In genomic region chr20:19944772-19945459, GRCh38 we compare ENCODE assay signal across 8 cellular contexts.
A peak's percentile ranks its signal among the peaks of the same experiment; 100 is the strongest.
DNase-seq lines count a peak whose midpoint lies in the region; ATAC-seq and TF ChIP-seq lines count a peak whose summit lies in the region.

No MANE protein-coding gene starts in this region.

- no TSS peak for BruUV-seq in MCF 10A (replicated peaks; lab: Mats Ljungman, UMichigan)

- H3K27ac ChIP-seq in breast epithelium (peak overlapping the region; percentile 90 to 94), VCaP (peak overlapping the region; percentile 95), tibial nerve (peak overlapping the region in 3 of 4 donors; percentile 35 to 79 (median 78))

- TF ChIP-seq POLR2A in breast epithelium (IDR thresholded peaks at IDR 0.05): no peak
- TF ChIP-seq POLR2A in tibial nerve (IDR thresholded peaks at IDR 0.05): no peak

- H3K36me3 ChIP-seq in breast epithelium (no peaks in the 10 kb centered on the region), tibial nerve (peaks cover 0 to 29% (median 0%) of the 10 kb centered on the region in 3 donors)

- no peaks in the 10 kb centered on the region for H3K4me1 Mint-ChIP-seq in MCF 10A (ENCODE audit: insufficient read depth, unreplicated experiment)

- H3K4me3 Mint-ChIP-seq in MCF 10A (ENCODE audit: unreplicated experiment): no peak overlapping the region

- H3K36me3 Mint-ChIP-seq in MCF 10A (ENCODE audit: insufficient read depth, unreplicated experiment): no peaks in the 10 kb centered on the region

- H3K4me3 ChIP-seq in breast epithelium (no peak overlapping the region), tibial nerve (no peak overlapping the region)

- no peaks in the 10 kb centered on the region for H3K9me3 Mint-ChIP-seq in MCF 10A (ENCODE audit: unreplicated experiment)

- intact Hi-C loops in breast epithelium (cut with DNase I; ENCODE audit: low total_unique reads) (no loop called here), MCF 10A (cut with micrococcal nuclease) (no loop called here)

- POLR2A ChIA-PET in MCF 10A (lab: Yijun Ruan, JAX): interaction anchor here (0.7 to 1.4 kb wide), 3 partner anchors 10 to 19 kb away, joined by 3 to 7 read pairs (median 4); no protein-coding TSS in a partner anchor

- CTCF ChIA-PET in MCF 10A (lab: Yijun Ruan, JAX): interaction anchor here (0.7 to 2.5 kb wide), 3 partner anchors 8 to 43 kb away, joined by 3 to 6 read pairs (median 5); no protein-coding TSS in a partner anchor

- no peaks in the 10 kb centered on the region for H3K27me3 Mint-ChIP-seq in MCF 10A (ENCODE audit: insufficient read depth, unreplicated experiment)

- H3K27ac Mint-ChIP-seq in MCF 10A (ENCODE audit: low read depth, unreplicated experiment): no peak overlapping the region

- H3K27me3 ChIP-seq in breast epithelium: no peaks in the 10 kb centered on the region
- no peaks in the 10 kb centered on the region for H3K27me3 ChIP-seq in tibial nerve

- 63 to 68% methylated on average over 4 of the region's 4 CpGs for WGBS in tibial nerve, 2 donors

- TF ChIP-seq CTCF in breast epithelium (IDR thresholded peaks at IDR 0.05) (no peak), MCF 10A (IDR thresholded peaks at IDR 0.05; ENCODE audit: unreplicated experiment) (no peak), VCaP (conservative IDR thresholded peaks at IDR 0.05) (no peak), tibial nerve (IDR thresholded peaks at IDR 0.05) (no peak)

- H3K9me3 ChIP-seq in breast epithelium (no peaks in the 10 kb centered on the region), tibial nerve (no peaks in the 10 kb centered on the region)

- DNase-seq in breast epithelium (ENCODE audit: low spot score in 2 of 2) (no peak), MCF 10A (ENCODE audit: unreplicated experiment) (no peak), kidney glomerular epithelial cell (lab: John Stamatoyannopoulos, UW) (peak; percentile 60), tibial nerve (ENCODE audit: low spot score in 2 of 2) (no peak), NCI-H748 (lab: John Stamatoyannopoulos, UW; ENCODE audit: unreplicated experiment) (no peak)
- no peak for DNase-seq in activated CD4-positive, CD25-positive, alpha-beta regulatory T cell treated with anti-CD3 and anti-CD28 coated beads, Interleukin-2, amount 50 U/mL, for 72 hours

- H3K4me1 ChIP-seq in breast epithelium (peaks cover 9 to 22% of the 10 kb centered on the region in 2 donors), tibial nerve (peaks cover 0 to 63% (median 35%) of the 10 kb centered on the region in 4 donors)

- no peak for TF ChIP-seq EP300 in tibial nerve (IDR thresholded peaks at IDR 0.05)

- no peak for ATAC-seq in GM18519 (IDR thresholded peaks at IDR 0.05; ENCODE audit: low FRiP score, unreplicated experiment)
